In the genomic region with DNA sequence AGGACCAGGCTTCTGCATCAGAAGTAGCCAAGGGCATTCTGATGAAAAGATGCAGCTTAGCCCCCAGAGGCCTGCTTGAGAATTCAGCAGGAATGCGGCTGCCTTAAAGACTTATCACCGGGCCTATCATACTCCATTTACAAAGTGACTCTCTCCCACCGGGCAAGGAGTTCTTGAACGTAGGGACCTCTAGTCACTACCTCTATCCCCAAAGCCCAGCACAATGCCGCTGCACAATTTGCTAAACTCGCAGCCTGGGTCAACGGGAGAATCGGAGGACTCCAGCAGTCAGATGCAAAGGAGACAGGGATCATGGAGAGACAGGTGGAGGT, we compare ENCODE assay signal across 8 cellular contexts. TPM values are rescaled to one million over a fixed set of nuclear protein-coding genes. Genes with fewer than 3 reads are reported as not detected.
A peak's percentile ranks its signal among the peaks of the same experiment; 100 is the strongest.
DNase-seq lines count a peak whose midpoint lies in the region; ATAC-seq and TF ChIP-seq lines count a peak whose summit lies in the region.

No MANE protein-coding gene starts in this region.

- peak overlapping the region; percentile 98 for H3K9ac ChIP-seq in adipocyte (ENCODE audit: low read length)

- TF ChIP-seq CTCF in BE2C (IDR thresholded peaks at IDR 0.05; ENCODE audit: low read depth, low read length), result no peak

- ATAC-seq in GM19452 (IDR thresholded peaks at IDR 0.05; ENCODE audit: unreplicated experiment) (peak; percentile 31), HG03520 (IDR thresholded peaks at IDR 0.05; ENCODE audit: unreplicated experiment) (peak; percentile 19)

- no peaks in the 10 kb centered on the region for H3K27me3 ChIP-seq in BE2C
- no peaks in the 10 kb centered on the region for H3K27me3 ChIP-seq in adipocyte (replicated peaks; ENCODE audit: control insufficient read depth, insufficient read depth, low read length)

- H3K4me3 ChIP-seq in BE2C (ENCODE audit: low read depth, low read length) (peak overlapping the region; percentile 73), adipocyte (ENCODE audit: low read length) (peak overlapping the region; percentile 100), iPS-11a (ENCODE audit: low read depth, low read length) (peak overlapping the region; percentile 85)

- H3K9me3 ChIP-seq in BE2C (no peaks in the 10 kb centered on the region), adipocyte (ENCODE audit: control insufficient read depth, low read length) (no peaks in the 10 kb centered on the region)

- no peaks in the 10 kb centered on the region for H3K4me1 ChIP-seq in BE2C
- H3K4me1 ChIP-seq in adipocyte (ENCODE audit: control insufficient read depth, insufficient read depth, low read length), result peaks cover 16% of the 10 kb centered on the region

- DNase-seq in BE2C (no peak), adipocyte (ENCODE audit: low read depth) (peak; percentile 65), smooth muscle cell of the brain vasculature (ENCODE audit: low read depth, low spot score) (peak; percentile 3), NCI-H1048 (lab: John Stamatoyannopoulos, UW) (no peak)
- no peak for DNase-seq in activated CD8-positive, alpha-beta memory T cell treated with anti-CD3 and anti-CD28 coated beads, Interleukin-2, amount 50 U/mL, for 48 hours

- H3K36me3 ChIP-seq in BE2C (peaks cover 16% of the 10 kb centered on the region), adipocyte (ENCODE audit: control insufficient read depth, insufficient read depth, low read length, severe bottlenecking) (peaks cover 25% of the 10 kb centered on the region)

RNA-seq across cellular contexts. Expression of gene PDCL, which starts 0.7 kb away (rescaled TPM):
- polyA plus RNA-seq in BE2C (2012; ENCODE audit: insufficient read depth, insufficient read length, low read depth), result 25.8 TPM

RNA-seq across cellular contexts. Expression of gene OR1K1, which starts 27.8 kb away (rescaled TPM):
- polyA plus RNA-seq in BE2C (2012; ENCODE audit: insufficient read depth, insufficient read length, low read depth), result not detected

RNA-seq across cellular contexts. Expression of gene OR5C1, which starts 39.0 kb away (rescaled TPM):
- not detected for polyA plus RNA-seq in BE2C (2012; ENCODE audit: insufficient read depth, insufficient read length, low read depth)

Comparison
In these comparisons a context has a peak if more than half of its experiments do, and no peak if none do; other contexts are left out.
1. DNase-seq: peak in adipocyte (single experiment) and smooth muscle cell of the brain vasculature (single experiment); none in BE2C (single experiment), activated CD8-positive, alpha-beta memory T cell treated with anti-CD3 and anti-CD28 coated beads, Interleukin-2, amount 50 U/mL, for 48 hours (single experiment) and NCI-H1048 (single experiment).
2. Peak in every context shown above with its lines, with median percentiles within 50 percentile points of each other: H3K4me3 ChIP-seq.